ENCODE assay signal across 32 cellular contexts in genomic region chrX:104105330-104105729, GRCh38.
"Had no signal": no experiment of that assay in that cellular context is flagged by ENCODE, and none has a peak within 500 bp of the region (broad histone marks: within the 10 kb centered on the region; RNA-seq: fewer than 3 reads in every experiment).

No MANE protein-coding gene starts in this region.

- H3K36me3 Mint-ChIP-seq: activated naive CD4-positive, alpha-beta T cell treated with anti-CD3 and anti-CD28 coated beads, Interleukin-2, amount 10 ng/mL, durations not matched to agents 7 days and 5 days; activated naive CD8-positive, alpha-beta T cell had no signal

- H3K9me3 Mint-ChIP-seq: activated CD4-positive, alpha-beta memory T cell treated with anti-CD3 and anti-CD28 coated beads, Interleukin-2, amount 10 ng/mL, durations not matched to agents 7 days and 5 days; activated naive CD4-positive, alpha-beta T cell treated with anti-CD3 and anti-CD28 coated beads, Interleukin-2, amount 10 ng/mL, durations not matched to agents 7 days and 5 days; activated naive CD8-positive, alpha-beta T cell treated with anti-CD3 and anti-CD28 coated beads, Interleukin-2, amount 50 U/mL, for 24 hours; central memory CD8-positive, alpha-beta T cell had no signal

- H3K4me3 Mint-ChIP-seq: activated CD4-positive, alpha-beta memory T cell treated with anti-CD3 and anti-CD28 coated beads, Interleukin-2, amount 10 ng/mL, durations not matched to agents 7 days and 5 days; activated CD8-positive, alpha-beta memory T cell treated with anti-CD3 and anti-CD28 coated beads, Interleukin-2, amount 10 ng/mL, durations not matched to agents 7 days and 5 days; activated naive CD4-positive, alpha-beta T cell treated with anti-CD3 and anti-CD28 coated beads, Interleukin-2, amount 10 ng/mL, durations not matched to agents 7 days and 5 days; activated naive CD8-positive, alpha-beta T cell; activated naive CD8-positive, alpha-beta T cell treated with anti-CD3 and anti-CD28 coated beads, Interleukin-2, amount 50 U/mL, for 24 hours; central memory CD8-positive, alpha-beta T cell had no signal

- DNase-seq: activated CD4-positive, alpha-beta memory T cell treated with anti-CD3 and anti-CD28 coated beads, Interleukin-2, amount 10 ng/mL, durations not matched to agents 7 days and 5 days; activated CD4-positive, alpha-beta T cell treated with anti-CD3 and anti-CD28 coated beads for 1 hour; activated CD4-positive, alpha-beta T cell treated with anti-CD3 and anti-CD28 coated beads for 48 hours; activated CD4-positive, CD25-positive, alpha-beta regulatory T cell; activated CD8-positive, alpha-beta memory T cell treated with anti-CD3 and anti-CD28 coated beads for 24 hours; activated CD8-positive, alpha-beta memory T cell treated with anti-CD3 and anti-CD28 coated beads, Interleukin-2, amount 10 ng/mL, durations not matched to agents 7 days and 5 days; activated CD8-positive, alpha-beta memory T cell treated with anti-CD3 and anti-CD28 coated beads, Interleukin-2, amount 50 U/mL, for 48 hours; activated effector memory CD4-positive, alpha-beta T cell treated with Interleukin-2 at 50 U/mL for 16 hours; activated naive CD4-positive, alpha-beta T cell treated with anti-CD3 and anti-CD28 coated beads, Interleukin-2, amount 10 ng/mL, durations not matched to agents 7 days and 5 days; activated naive CD8-positive, alpha-beta T cell treated with anti-CD3 and anti-CD28 coated beads, Interleukin-2, amount 50 U/mL, for 24 hours; activated T-cell treated with anti-CD3 and anti-CD28 coated beads, Interleukin-2, amount 50 U/mL, for 48 hours; Kasumi-1; KG1; MG63; NCI-H1048; NCI-H1105 treated with DMSO at 0.1 percent for 48 hours; NCI-H1436; NCI-H1694; NCI-H1930; NCI-H2081 treated with DMSO at 0.1 percent for 48 hours; NCI-H226; NCI-H446 treated with DMSO at 0.1 percent for 48 hours; NCI-H524 treated with DMSO at 0.1 percent for 48 hours; RPMI8226; SIG-M5; T1000; WERI-Rb-1 had no signal

- H3K27me3 Mint-ChIP-seq: activated CD4-positive, alpha-beta memory T cell treated with anti-CD3 and anti-CD28 coated beads, Interleukin-2, amount 10 ng/mL, durations not matched to agents 7 days and 5 days; activated CD8-positive, alpha-beta memory T cell treated with anti-CD3 and anti-CD28 coated beads, Interleukin-2, amount 10 ng/mL, durations not matched to agents 7 days and 5 days; activated naive CD8-positive, alpha-beta T cell; activated naive CD8-positive, alpha-beta T cell treated with anti-CD3 and anti-CD28 coated beads, Interleukin-2, amount 50 U/mL, for 24 hours; central memory CD8-positive, alpha-beta T cell had no signal

- H3K9me3 ChIP-seq: MG63 had no signal

- H3K36me3 ChIP-seq: cardiac muscle cell, MG63, WERI-Rb-1 had no signal

- H3K27ac Mint-ChIP-seq: activated CD4-positive, alpha-beta memory T cell treated with anti-CD3 and anti-CD28 coated beads, Interleukin-2, amount 10 ng/mL, durations not matched to agents 7 days and 5 days; activated CD8-positive, alpha-beta memory T cell treated with anti-CD3 and anti-CD28 coated beads, Interleukin-2, amount 10 ng/mL, durations not matched to agents 7 days and 5 days; activated naive CD4-positive, alpha-beta T cell treated with anti-CD3 and anti-CD28 coated beads, Interleukin-2, amount 10 ng/mL, durations not matched to agents 7 days and 5 days; activated naive CD8-positive, alpha-beta T cell treated with anti-CD3 and anti-CD28 coated beads, Interleukin-2, amount 50 U/mL, for 24 hours had no signal

- ATAC-seq: activated CD8-positive, alpha-beta memory T cell treated with anti-CD3 and anti-CD28 coated beads, Interleukin-2, amount 10 ng/mL, durations not matched to agents 7 days and 5 days; activated naive CD8-positive, alpha-beta T cell treated with anti-CD3 and anti-CD28 coated beads, Interleukin-2, amount 50 U/mL, for 24 hours; Panc1; SK-N-SH treated with all-trans-retinoic acid at 6 μM for 48 hours had no signal

- H3K27ac ChIP-seq: cardiac muscle cell, WERI-Rb-1 had no signal

- H3K4me3 ChIP-seq: cardiac muscle cell, MG63 had no signal

- H3K27me3 ChIP-seq: cardiac muscle cell, MG63 had no signal
